ENCODE assay signal across 1 cellular context in genomic region chr3:49688338-49689045, GRCh38.
TF ChIP-seq lines count a peak whose summit lies in the region.

No MANE protein-coding gene starts in this region.

TF ChIP-seq in liver, 16 proteins besides CTCF, POLR2A, EP300 and RAD21:
- peak; percentile 90 to 91 for TF ChIP-seq HNF4A (conservative IDR thresholded peaks at IDR 0.05)
- TF ChIP-seq RXRA (IDR thresholded peaks at IDR 0.05), result peak; percentile 65 to 67
- peak; percentile 46 for TF ChIP-seq YY1 (IDR thresholded peaks at IDR 0.05)
- peak; percentile 82 for TF ChIP-seq SP1 (IDR thresholded peaks at IDR 0.05)
- peak; percentile 62 for TF ChIP-seq TAF1 (conservative IDR thresholded peaks at IDR 0.05)
- peak in 1 of 2 donors; percentile 6 for TF ChIP-seq JUND (IDR thresholded peaks at IDR 0.05)
- TF ChIP-seq REST (IDR thresholded peaks at IDR 0.05), result peak; percentile 76
- peak in 1 of 2 donors; percentile 81 for TF ChIP-seq GABPA (IDR thresholded peaks at IDR 0.05 in 1 of 2, conservative IDR thresholded peaks at IDR 0.05 in 1 of 2)
- TF ChIP-seq HNF4G (IDR thresholded peaks at IDR 0.05), result peak; percentile 61
